In the genomic region with DNA sequence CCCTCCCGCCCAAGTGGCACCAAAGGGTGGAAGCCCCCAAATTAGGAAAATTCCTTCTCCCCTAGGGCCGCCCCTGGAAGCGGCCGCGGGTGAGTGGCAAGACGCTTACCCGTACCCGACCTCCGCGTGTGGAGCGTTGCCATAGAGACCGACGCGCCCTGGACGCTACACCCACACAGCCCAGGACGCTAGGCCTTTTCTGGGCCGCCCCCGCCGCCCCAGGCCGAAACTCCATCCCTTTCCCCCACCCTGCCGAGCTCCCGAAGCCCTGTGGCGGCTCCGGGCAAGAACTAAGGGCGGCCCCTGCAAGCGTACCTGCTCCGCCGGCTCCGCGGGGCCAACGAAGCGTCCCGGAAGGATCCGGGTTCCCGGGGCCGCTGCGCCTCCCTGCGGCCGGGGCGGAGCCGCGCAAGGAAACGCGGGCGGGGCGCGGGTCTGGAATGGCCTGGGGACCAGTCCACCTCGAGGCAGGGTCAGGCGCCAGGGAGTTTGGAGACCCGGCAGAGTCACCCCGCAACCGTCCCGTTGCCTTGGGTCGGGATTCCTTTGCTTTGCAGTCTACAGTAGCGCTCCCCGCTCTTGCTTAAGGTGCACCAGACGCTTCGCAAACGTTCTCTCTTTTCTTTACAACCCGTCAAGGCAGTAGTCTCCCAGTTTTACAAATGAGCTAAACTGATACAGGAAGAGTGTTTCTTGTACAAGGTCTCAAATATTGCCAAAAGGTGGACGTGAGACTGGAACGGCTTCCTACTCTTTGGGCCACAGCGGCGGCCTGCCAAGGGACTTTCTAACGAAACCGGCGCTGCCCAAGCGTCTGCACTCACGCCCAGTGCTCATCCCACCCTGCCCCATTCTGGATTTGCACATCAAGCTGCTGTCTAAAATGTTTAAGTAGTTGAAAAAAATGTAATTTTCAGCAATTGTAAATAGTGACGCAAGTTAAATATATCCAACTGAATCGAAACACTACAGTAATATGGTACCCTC, we compare ENCODE assay signal across 1 cellular context.
TF ChIP-seq lines count a peak whose summit lies in the region.

A gene with protein sequence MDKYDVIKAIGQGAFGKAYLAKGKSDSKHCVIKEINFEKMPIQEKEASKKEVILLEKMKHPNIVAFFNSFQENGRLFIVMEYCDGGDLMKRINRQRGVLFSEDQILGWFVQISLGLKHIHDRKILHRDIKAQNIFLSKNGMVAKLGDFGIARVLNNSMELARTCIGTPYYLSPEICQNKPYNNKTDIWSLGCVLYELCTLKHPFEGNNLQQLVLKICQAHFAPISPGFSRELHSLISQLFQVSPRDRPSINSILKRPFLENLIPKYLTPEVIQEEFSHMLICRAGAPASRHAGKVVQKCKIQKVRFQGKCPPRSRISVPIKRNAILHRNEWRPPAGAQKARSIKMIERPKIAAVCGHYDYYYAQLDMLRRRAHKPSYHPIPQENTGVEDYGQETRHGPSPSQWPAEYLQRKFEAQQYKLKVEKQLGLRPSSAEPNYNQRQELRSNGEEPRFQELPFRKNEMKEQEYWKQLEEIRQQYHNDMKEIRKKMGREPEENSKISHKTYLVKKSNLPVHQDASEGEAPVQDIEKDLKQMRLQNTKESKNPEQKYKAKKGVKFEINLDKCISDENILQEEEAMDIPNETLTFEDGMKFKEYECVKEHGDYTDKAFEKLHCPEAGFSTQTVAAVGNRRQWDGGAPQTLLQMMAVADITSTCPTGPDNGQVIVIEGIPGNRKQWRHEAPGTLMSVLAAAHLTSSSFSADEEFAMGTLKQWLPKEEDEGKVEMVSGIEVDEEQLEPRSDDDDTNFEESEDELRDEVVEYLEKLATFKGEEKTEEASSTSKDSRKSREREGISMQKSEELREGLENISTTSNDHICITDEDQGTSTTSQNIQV (minus strand): TSS at position 360 of the 987 bp plus-strand sequence. CDS start 1,591 bp downstream, outside the sequence.

TF ChIP-seq in HepG2, 621 proteins besides CTCF, POLR2A, EP300 and RAD21 (continued from another document and continues in another):
- TF ChIP-seq, protein P1, sequence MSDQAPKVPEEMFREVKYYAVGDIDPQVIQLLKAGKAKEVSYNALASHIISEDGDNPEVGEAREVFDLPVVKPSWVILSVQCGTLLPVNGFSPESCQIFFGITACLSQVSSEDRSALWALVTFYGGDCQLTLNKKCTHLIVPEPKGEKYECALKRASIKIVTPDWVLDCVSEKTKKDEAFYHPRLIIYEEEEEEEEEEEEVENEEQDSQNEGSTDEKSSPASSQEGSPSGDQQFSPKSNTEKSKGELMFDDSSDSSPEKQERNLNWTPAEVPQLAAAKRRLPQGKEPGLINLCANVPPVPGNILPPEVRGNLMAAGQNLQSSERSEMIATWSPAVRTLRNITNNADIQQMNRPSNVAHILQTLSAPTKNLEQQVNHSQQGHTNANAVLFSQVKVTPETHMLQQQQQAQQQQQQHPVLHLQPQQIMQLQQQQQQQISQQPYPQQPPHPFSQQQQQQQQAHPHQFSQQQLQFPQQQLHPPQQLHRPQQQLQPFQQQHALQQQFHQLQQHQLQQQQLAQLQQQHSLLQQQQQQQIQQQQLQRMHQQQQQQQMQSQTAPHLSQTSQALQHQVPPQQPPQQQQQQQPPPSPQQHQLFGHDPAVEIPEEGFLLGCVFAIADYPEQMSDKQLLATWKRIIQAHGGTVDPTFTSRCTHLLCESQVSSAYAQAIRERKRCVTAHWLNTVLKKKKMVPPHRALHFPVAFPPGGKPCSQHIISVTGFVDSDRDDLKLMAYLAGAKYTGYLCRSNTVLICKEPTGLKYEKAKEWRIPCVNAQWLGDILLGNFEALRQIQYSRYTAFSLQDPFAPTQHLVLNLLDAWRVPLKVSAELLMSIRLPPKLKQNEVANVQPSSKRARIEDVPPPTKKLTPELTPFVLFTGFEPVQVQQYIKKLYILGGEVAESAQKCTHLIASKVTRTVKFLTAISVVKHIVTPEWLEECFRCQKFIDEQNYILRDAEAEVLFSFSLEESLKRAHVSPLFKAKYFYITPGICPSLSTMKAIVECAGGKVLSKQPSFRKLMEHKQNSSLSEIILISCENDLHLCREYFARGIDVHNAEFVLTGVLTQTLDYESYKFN (CRISPR knock-in tag; conservative IDR thresholded peaks at IDR 0.05), result 0 out of 2 replicates have a peak, but pooled peaks have one; percentile 27
- TF ChIP-seq RFX3 (CRISPR knock-in tag; IDR thresholded peaks at IDR 0.05), result peak; percentile 82
- TF ChIP-seq ZNF543 (CRISPR knock-in tag; IDR thresholded peaks at IDR 0.05), result no peak
- TF ChIP-seq, protein P2, sequence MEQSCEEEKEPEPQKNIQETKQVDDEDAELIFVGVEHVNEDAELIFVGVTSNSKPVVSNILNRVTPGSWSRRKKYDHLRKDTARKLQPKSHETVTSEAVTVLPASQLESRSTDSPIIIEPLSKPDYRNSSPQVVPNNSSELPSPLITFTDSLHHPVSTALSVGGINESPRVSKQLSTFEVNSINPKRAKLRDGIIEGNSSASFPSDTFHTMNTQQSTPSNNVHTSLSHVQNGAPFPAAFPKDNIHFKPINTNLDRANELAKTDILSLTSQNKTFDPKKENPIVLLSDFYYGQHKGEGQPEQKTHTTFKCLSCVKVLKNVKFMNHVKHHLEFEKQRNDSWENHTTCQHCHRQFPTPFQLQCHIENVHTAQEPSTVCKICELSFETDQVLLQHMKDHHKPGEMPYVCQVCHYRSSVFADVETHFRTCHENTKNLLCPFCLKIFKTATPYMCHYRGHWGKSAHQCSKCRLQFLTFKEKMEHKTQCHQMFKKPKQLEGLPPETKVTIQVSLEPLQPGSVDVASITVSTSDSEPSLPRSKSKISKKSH (CRISPR knock-in tag; IDR thresholded peaks at IDR 0.05; ENCODE audit: borderline replicate concordance), result peak; percentile 56; the same call in 1 of the 2 replicates
- TF ChIP-seq KMT2B (CRISPR knock-in tag; IDR thresholded peaks at IDR 0.05), result peak; percentile 48; the same call in 1 of the 2 replicates
- TF ChIP-seq, protein P3, sequence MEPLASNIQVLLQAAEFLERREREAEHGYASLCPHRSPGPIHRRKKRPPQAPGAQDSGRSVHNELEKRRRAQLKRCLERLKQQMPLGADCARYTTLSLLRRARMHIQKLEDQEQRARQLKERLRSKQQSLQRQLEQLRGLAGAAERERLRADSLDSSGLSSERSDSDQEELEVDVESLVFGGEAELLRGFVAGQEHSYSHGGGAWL (CRISPR knock-in tag; IDR thresholded peaks at IDR 0.05), result peak; percentile 75
- no peak for TF ChIP-seq SAFB2 (CRISPR knock-in tag; IDR thresholded peaks at IDR 0.05; ENCODE audit: borderline replicate concordance, low read depth)
- peak; percentile 41; the same call in 1 of the 2 replicates for TF ChIP-seq DMAP1 (CRISPR knock-in tag; IDR thresholded peaks at IDR 0.05)
- TF ChIP-seq MBD4 (IDR thresholded peaks at IDR 0.05; ENCODE audit: borderline replicate concordance, low read length), result no peak
- no peak for TF ChIP-seq ZNF589 (CRISPR knock-in tag; conservative IDR thresholded peaks at IDR 0.05)
- TF ChIP-seq, protein P4, sequence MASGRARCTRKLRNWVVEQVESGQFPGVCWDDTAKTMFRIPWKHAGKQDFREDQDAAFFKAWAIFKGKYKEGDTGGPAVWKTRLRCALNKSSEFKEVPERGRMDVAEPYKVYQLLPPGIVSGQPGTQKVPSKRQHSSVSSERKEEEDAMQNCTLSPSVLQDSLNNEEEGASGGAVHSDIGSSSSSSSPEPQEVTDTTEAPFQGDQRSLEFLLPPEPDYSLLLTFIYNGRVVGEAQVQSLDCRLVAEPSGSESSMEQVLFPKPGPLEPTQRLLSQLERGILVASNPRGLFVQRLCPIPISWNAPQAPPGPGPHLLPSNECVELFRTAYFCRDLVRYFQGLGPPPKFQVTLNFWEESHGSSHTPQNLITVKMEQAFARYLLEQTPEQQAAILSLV (CRISPR knock-in tag; IDR thresholded peaks at IDR 0.05; ENCODE audit: borderline replicate concordance), result peak; percentile 49; the same call in 1 of the 2 replicates
- TF ChIP-seq, protein P5, sequence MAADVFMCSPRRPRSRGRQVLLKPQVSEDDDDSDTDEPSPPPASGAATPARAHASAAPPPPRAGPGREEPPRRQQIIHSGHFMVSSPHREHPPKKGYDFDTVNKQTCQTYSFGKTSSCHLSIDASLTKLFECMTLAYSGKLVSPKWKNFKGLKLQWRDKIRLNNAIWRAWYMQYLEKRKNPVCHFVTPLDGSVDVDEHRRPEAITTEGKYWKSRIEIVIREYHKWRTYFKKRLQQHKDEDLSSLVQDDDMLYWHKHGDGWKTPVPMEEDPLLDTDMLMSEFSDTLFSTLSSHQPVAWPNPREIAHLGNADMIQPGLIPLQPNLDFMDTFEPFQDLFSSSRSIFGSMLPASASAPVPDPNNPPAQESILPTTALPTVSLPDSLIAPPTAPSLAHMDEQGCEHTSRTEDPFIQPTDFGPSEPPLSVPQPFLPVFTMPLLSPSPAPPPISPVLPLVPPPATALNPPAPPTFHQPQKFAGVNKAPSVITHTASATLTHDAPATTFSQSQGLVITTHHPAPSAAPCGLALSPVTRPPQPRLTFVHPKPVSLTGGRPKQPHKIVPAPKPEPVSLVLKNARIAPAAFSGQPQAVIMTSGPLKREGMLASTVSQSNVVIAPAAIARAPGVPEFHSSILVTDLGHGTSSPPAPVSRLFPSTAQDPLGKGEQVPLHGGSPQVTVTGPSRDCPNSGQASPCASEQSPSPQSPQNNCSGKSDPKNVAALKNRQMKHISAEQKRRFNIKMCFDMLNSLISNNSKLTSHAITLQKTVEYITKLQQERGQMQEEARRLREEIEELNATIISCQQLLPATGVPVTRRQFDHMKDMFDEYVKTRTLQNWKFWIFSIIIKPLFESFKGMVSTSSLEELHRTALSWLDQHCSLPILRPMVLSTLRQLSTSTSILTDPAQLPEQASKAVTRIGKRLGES (CRISPR knock-in tag; IDR thresholded peaks at IDR 0.05; ENCODE audit: borderline replicate concordance), result no peak
- 0 out of 2 replicates have a peak, but pooled peaks have one; percentile 44 for TF ChIP-seq ZNF350 (CRISPR knock-in tag; IDR thresholded peaks at IDR 0.05; ENCODE audit: borderline replicate concordance, low read depth)
- peak; percentile 55 for TF ChIP-seq KAT8 (CRISPR knock-in tag; IDR thresholded peaks at IDR 0.05)
- TF ChIP-seq, protein P6, sequence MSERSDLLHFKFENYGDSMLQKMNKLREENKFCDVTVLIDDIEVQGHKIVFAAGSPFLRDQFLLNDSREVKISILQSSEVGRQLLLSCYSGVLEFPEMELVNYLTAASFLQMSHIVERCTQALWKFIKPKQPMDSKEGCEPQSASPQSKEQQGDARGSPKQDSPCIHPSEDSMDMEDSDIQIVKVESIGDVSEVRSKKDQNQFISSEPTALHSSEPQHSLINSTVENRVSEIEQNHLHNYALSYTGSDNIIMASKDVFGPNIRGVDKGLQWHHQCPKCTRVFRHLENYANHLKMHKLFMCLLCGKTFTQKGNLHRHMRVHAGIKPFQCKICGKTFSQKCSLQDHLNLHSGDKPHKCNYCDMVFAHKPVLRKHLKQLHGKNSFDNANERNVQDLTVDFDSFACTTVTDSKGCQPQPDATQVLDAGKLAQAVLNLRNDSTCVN (CRISPR knock-in tag; IDR thresholded peaks at IDR 0.05; ENCODE audit: borderline replicate concordance), result peak; percentile 20; the same call in 1 of the 2 replicates
- TF ChIP-seq ELF1 (CRISPR knock-in tag; IDR thresholded peaks at IDR 0.05), result peak; percentile 53; the same call in 1 of the 2 replicates
- TF ChIP-seq, protein P7, sequence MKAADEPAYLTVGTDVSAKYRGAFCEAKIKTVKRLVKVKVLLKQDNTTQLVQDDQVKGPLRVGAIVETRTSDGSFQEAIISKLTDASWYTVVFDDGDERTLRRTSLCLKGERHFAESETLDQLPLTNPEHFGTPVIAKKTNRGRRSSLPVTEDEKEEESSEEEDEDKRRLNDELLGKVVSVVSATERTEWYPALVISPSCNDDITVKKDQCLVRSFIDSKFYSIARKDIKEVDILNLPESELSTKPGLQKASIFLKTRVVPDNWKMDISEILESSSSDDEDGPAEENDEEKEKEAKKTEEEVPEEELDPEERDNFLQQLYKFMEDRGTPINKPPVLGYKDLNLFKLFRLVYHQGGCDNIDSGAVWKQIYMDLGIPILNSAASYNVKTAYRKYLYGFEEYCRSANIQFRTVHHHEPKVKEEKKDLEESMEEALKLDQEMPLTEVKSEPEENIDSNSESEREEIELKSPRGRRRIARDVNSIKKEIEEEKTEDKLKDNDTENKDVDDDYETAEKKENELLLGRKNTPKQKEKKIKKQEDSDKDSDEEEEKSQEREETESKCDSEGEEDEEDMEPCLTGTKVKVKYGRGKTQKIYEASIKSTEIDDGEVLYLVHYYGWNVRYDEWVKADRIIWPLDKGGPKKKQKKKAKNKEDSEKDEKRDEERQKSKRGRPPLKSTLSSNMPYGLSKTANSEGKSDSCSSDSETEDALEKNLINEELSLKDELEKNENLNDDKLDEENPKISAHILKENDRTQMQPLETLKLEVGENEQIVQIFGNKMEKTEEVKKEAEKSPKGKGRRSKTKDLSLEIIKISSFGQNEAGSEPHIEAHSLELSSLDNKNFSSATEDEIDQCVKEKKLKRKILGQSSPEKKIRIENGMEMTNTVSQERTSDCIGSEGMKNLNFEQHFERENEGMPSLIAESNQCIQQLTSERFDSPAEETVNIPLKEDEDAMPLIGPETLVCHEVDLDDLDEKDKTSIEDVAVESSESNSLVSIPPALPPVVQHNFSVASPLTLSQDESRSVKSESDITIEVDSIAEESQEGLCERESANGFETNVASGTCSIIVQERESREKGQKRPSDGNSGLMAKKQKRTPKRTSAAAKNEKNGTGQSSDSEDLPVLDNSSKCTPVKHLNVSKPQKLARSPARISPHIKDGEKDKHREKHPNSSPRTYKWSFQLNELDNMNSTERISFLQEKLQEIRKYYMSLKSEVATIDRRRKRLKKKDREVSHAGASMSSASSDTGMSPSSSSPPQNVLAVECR (CRISPR knock-in tag; IDR thresholded peaks at IDR 0.05; ENCODE audit: borderline replicate concordance), result peak; percentile 90
- TF ChIP-seq, protein P8, sequence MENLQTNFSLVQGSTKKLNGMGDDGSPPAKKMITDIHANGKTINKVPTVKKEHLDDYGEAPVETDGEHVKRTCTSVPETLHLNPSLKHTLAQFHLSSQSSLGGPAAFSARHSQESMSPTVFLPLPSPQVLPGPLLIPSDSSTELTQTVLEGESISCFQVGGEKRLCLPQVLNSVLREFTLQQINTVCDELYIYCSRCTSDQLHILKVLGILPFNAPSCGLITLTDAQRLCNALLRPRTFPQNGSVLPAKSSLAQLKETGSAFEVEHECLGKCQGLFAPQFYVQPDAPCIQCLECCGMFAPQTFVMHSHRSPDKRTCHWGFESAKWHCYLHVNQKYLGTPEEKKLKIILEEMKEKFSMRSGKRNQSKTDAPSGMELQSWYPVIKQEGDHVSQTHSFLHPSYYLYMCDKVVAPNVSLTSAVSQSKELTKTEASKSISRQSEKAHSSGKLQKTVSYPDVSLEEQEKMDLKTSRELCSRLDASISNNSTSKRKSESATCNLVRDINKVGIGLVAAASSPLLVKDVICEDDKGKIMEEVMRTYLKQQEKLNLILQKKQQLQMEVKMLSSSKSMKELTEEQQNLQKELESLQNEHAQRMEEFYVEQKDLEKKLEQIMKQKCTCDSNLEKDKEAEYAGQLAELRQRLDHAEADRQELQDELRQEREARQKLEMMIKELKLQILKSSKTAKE (CRISPR knock-in tag; IDR thresholded peaks at IDR 0.05; ENCODE audit: borderline replicate concordance), result 0 out of 2 replicates have a peak, but pooled peaks have one; percentile 14
- peak; percentile 79; the same call in 1 of the 2 replicates for TF ChIP-seq ZNF891 (CRISPR knock-in tag; IDR thresholded peaks at IDR 0.05)
- peak; percentile 76 for TF ChIP-seq HNRNPK (IDR thresholded peaks at IDR 0.05; ENCODE audit: low read depth, low read length, poor library complexity, severe bottlenecking)
- no peak for TF ChIP-seq ZNF839 (CRISPR knock-in tag; IDR thresholded peaks at IDR 0.05; ENCODE audit: borderline replicate concordance)
- TF ChIP-seq ZBTB38 (CRISPR knock-in tag; IDR thresholded peaks at IDR 0.05), result peak; percentile 44; the same call in 1 of the 2 replicates
- TF ChIP-seq RBM39 (IDR thresholded peaks at IDR 0.05; ENCODE audit: low read depth, low read length, poor library complexity, severe bottlenecking), result peak; percentile 29
